ENCODE assay signal across 10 cellular contexts in the genomic region with DNA sequence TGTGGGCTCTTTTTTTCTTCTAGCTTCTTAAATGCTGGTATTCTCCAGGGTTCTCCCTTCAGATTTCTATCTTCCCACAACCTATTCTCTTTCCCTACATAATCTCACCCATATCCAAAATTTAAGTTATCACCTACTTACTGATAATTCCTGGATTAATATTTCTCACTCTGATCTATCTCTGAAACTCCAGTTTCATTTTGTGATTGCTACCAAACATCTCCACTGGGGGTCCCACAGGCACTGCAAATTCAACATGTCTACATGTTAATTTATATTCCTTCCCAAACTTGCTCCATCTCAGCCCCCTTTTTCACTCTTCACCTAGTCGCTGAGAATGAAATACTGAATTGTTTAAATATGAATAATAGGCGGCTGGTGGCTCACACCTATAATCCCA. TPM values are rescaled to one million over a fixed set of nuclear protein-coding genes. Genes with fewer than 3 reads are reported as not detected.
DNase-seq lines count a peak whose midpoint lies in the region; ATAC-seq and TF ChIP-seq lines count a peak whose summit lies in the region.
"Had no signal": no experiment of that assay in that cellular context is flagged by ENCODE, and none has a peak within 500 bp of the region (broad histone marks: within the 10 kb centered on the region; RNA-seq: fewer than 3 reads in every experiment).

No MANE protein-coding gene starts in this region.

- H3K36me3 Mint-ChIP-seq in T-helper 17 cell (ENCODE audit: low read depth), result peaks cover 2% of the 10 kb centered on the region

- no peak for DNase-seq in BE2C
- DNase-seq in T-helper 17 cell, result no peak
- no peak for DNase-seq in fibroblast of villous mesenchyme (ENCODE audit: low read depth)
- DNase-seq in HK-2 (ENCODE audit: unreplicated experiment), result no peak
- DNase-seq in G401 (ENCODE audit: low spot score), result no peak
- DNase-seq in SK-N-DZ (ENCODE audit: low spot score), result no peak
- DNase-seq: activated B cell treated with CpG ODN at 0.5 μM for 24 hours, NCI-H2029 had no signal

- in situ Hi-C loops in G401 (cut with HindIII; ENCODE audit: low sequenced_read_pairs), result no loop called here

- TF ChIP-seq CTCF in BE2C (IDR thresholded peaks at IDR 0.05; ENCODE audit: low read depth, low read length) (peak; percentile 29), GM12875 (IDR thresholded peaks at IDR 0.05; ENCODE audit: borderline replicate concordance, insufficient read depth, low read depth, low read length) (peak; percentile 35; the same call in 1 of the 2 replicates), fibroblast of villous mesenchyme (IDR thresholded peaks at IDR 0.05; ENCODE audit: insufficient read depth, low read depth, low read length) (peak; percentile 42)

- no peaks in the 10 kb centered on the region for H3K4me1 ChIP-seq in BE2C

- H3K27me3 Mint-ChIP-seq in T-helper 17 cell, result no peaks in the 10 kb centered on the region
- H3K27me3 Mint-ChIP-seq: activated B cell treated with CpG ODN at 0.5 μM for 24 hours had no signal

- H3K4me3 ChIP-seq in BE2C (ENCODE audit: low read depth, low read length) (no peak overlapping the region), GM12875 (ENCODE audit: low read depth, low read length) (no peak overlapping the region), fibroblast of villous mesenchyme (ENCODE audit: low read depth, low read length) (no peak overlapping the region)

- H3K4me3 Mint-ChIP-seq in T-helper 17 cell, result peak overlapping the region; percentile 79
- H3K4me3 Mint-ChIP-seq: activated B cell treated with CpG ODN at 0.5 μM for 24 hours had no signal

- peaks cover 37% of the 10 kb centered on the region for H3K4me1 Mint-ChIP-seq in T-helper 17 cell

- peak overlapping the region; percentile 51 for H3K27ac Mint-ChIP-seq in T-helper 17 cell
- H3K27ac Mint-ChIP-seq: activated B cell treated with CpG ODN at 0.5 μM for 24 hours had no signal

- H3K27me3 ChIP-seq in BE2C, result no peaks in the 10 kb centered on the region; the same call in 1 of the 2 replicates

- no peaks in the 10 kb centered on the region for H3K36me3 ChIP-seq in BE2C

- no peaks in the 10 kb centered on the region for H3K9me3 ChIP-seq in BE2C
- no peaks in the 10 kb centered on the region for H3K9me3 ChIP-seq in T-helper 17 cell (ENCODE audit: control insufficient read depth, low read length, poor library complexity, severe bottlenecking)

- ATAC-seq in T-helper 17 cell (peak; percentile 50), GM21390 (IDR thresholded peaks at IDR 0.05; ENCODE audit: unreplicated experiment) (no peak)

RNA-seq across cellular contexts. Expression of a gene that starts 9.9 kb away (rescaled TPM):
- not detected for polyA plus RNA-seq in BE2C (2012; ENCODE audit: insufficient read depth, insufficient read length, low read depth)
- total RNA-seq in T-helper 17 cell (not detected), fibroblast of villous mesenchyme (not detected in 2 replicates)
- not detected in 2 replicates for total RNA-seq in G401 (2014; rRNA removed; shearing (Covaris generic))
- polyA plus RNA-seq in SK-N-DZ (2014; cell fraction: cytosol; rRNA removed), result not detected in 2 replicates
- polyA plus RNA-seq in SK-N-DZ (2014; cell fraction: nucleus; rRNA removed), result not detected in 2 replicates
- total RNA-seq: activated B cell treated with CpG ODN at 0.5 μM for 24 hours had no signal

RNA-seq across cellular contexts. Expression of a gene that starts 21.6 kb away (rescaled TPM):
- polyA plus RNA-seq in BE2C (2012; ENCODE audit: insufficient read depth, insufficient read length, low read depth), result 0.15 TPM
- total RNA-seq in T-helper 17 cell, result 1 to 10 TPM; 2.4 to 2.8 TPM
- total RNA-seq in fibroblast of villous mesenchyme, result not detected in 2 replicates
- total RNA-seq in G401 (2014; rRNA removed; shearing (Covaris generic)), result not detected in 2 replicates
- polyA plus RNA-seq in SK-N-DZ (2014; cell fraction: cytosol; rRNA removed), result 0.05 and 0.81 TPM in 2 replicates
- polyA plus RNA-seq in SK-N-DZ (2014; cell fraction: nucleus; rRNA removed), result 0.96 TPM in 1 of 2 replicates, not detected in the other
- total RNA-seq: activated B cell treated with CpG ODN at 0.5 μM for 24 hours had no signal
